In genomic region chr6:113500221-113500620, GRCh38 we compare ENCODE assay signal across 29 cellular contexts.
"Had no signal": no experiment of that assay in that cellular context is flagged by ENCODE, and none has a peak within 500 bp of the region (broad histone marks: within the 10 kb centered on the region; RNA-seq: fewer than 3 reads in every experiment).

No MANE protein-coding gene starts in this region.

- H3K4me3 Mint-ChIP-seq: activated CD4-positive, alpha-beta memory T cell treated with anti-CD3 and anti-CD28 coated beads for 36 hours; activated naive CD4-positive, alpha-beta T cell treated with anti-CD3 and anti-CD28 coated beads for 36 hours; activated naive CD8-positive, alpha-beta T cell treated with anti-CD3 and anti-CD28 coated beads, Interleukin-2, amount 10 ng/mL, durations not matched to agents 7 days and 5 days; activated T-helper 1 cell treated with anti-CD3 and anti-CD28 coated beads, Interleukin-12 subunit alpha, Interleukin-12 subunit beta, Interleukin-2, Interleukin-4 antibody, amounts not matched to agents 30 ng/mL and 10 ng/mL and 1 ng/mL, durations not matched to agents 14 hours and 24 hours and 36 hours; brain; memory B cell; natural killer cell; neural progenitor cell had no signal

- H3K36me3 ChIP-seq: ascending aorta, gastrocnemius medialis, left ventricle myocardium inferior, neural progenitor cell, right atrium auricular region, suprapubic skin, tibial artery had no signal

- H3K4me1 Mint-ChIP-seq: activated naive CD8-positive, alpha-beta T cell treated with anti-CD3 and anti-CD28 coated beads, Interleukin-2, amount 10 ng/mL, durations not matched to agents 7 days and 5 days; memory B cell; natural killer cell had no signal

- H3K9ac ChIP-seq: neural progenitor cell, parathyroid adenoma had no signal

- H3K27ac ChIP-seq: ascending aorta, gastrocnemius medialis, left ventricle myocardium inferior, neural progenitor cell, parathyroid adenoma, psoas muscle, right atrium auricular region, suprapubic skin, tibial artery, VCaP had no signal

- H2AFZ ChIP-seq: neural progenitor cell, parathyroid adenoma had no signal

- H3K9me3 ChIP-seq: ascending aorta, gastrocnemius medialis, left ventricle myocardium inferior, psoas muscle, right atrium auricular region, suprapubic skin, tibial artery had no signal

- H3K4me2 ChIP-seq: neural progenitor cell, smooth muscle cell had no signal

- H3K27me3 Mint-ChIP-seq: activated CD4-positive, alpha-beta memory T cell treated with anti-CD3 and anti-CD28 coated beads for 36 hours; activated naive CD8-positive, alpha-beta T cell treated with anti-CD3 and anti-CD28 coated beads, Interleukin-2, amount 10 ng/mL, durations not matched to agents 7 days and 5 days; brain; memory B cell had no signal

- DNase-seq: activated CD4-positive, alpha-beta memory T cell treated with anti-CD3 and anti-CD28 coated beads for 36 hours; activated CD4-positive, alpha-beta T cell treated with anti-CD3 and anti-CD28 coated beads for 4 hours; activated CD8-positive, alpha-beta memory T cell treated with anti-CD3 and anti-CD28 coated beads, Interleukin-2, amount 50 U/mL, for 4 hours; activated effector memory CD4-positive, alpha-beta T cell treated with anti-CD3 and anti-CD28 coated beads, Interleukin-2, amount 50 U/mL, for 16 hours; activated naive CD4-positive, alpha-beta T cell treated with anti-CD3 and anti-CD28 coated beads for 36 hours; activated naive CD8-positive, alpha-beta T cell treated with anti-CD3 and anti-CD28 coated beads, Interleukin-2, amount 10 ng/mL, durations not matched to agents 7 days and 5 days; activated T-cell treated with anti-CD3 and anti-CD28 coated beads, Interleukin-2, amount 50 U/mL, for 1 hour; central memory CD4-positive, alpha-beta T cell; effector CD4-positive, alpha-beta T cell; erythroblast; gastrocnemius medialis; glutamatergic neuron; left ventricle myocardium inferior; natural killer cell; occipital lobe; psoas muscle; stimulated activated CD4-positive, alpha-beta T cell treated with anti-CD3 and anti-CD28 coated beads, Interleukin-1b, Interleukin-23, amount 100 ng/mL, for 48 hours; stimulated activated naive CD4-positive, alpha-beta T cell; tibial artery had no signal

- H3K27me3 ChIP-seq: ascending aorta, gastrocnemius medialis, neural progenitor cell, right atrium auricular region, suprapubic skin, tibial artery had no signal

- H3K36me3 Mint-ChIP-seq: activated CD4-positive, alpha-beta memory T cell treated with anti-CD3 and anti-CD28 coated beads for 36 hours; activated naive CD8-positive, alpha-beta T cell treated with anti-CD3 and anti-CD28 coated beads, Interleukin-2, amount 10 ng/mL, durations not matched to agents 7 days and 5 days; brain; memory B cell; natural killer cell; neural progenitor cell had no signal

- H3K4me1 ChIP-seq: ascending aorta, gastrocnemius medialis, parathyroid adenoma, psoas muscle, right atrium auricular region, suprapubic skin, tibial artery had no signal

- H3K4me3 ChIP-seq: ascending aorta, gastrocnemius medialis, left ventricle myocardium inferior, neural progenitor cell, psoas muscle, right atrium auricular region, smooth muscle cell, suprapubic skin, tibial artery had no signal

- H3K27ac Mint-ChIP-seq: activated CD4-positive, alpha-beta memory T cell treated with anti-CD3 and anti-CD28 coated beads for 36 hours; activated naive CD4-positive, alpha-beta T cell treated with anti-CD3 and anti-CD28 coated beads for 36 hours; activated naive CD8-positive, alpha-beta T cell treated with anti-CD3 and anti-CD28 coated beads, Interleukin-2, amount 10 ng/mL, durations not matched to agents 7 days and 5 days; activated T-helper 1 cell treated with anti-CD3 and anti-CD28 coated beads, Interleukin-12 subunit alpha, Interleukin-12 subunit beta, Interleukin-2, Interleukin-4 antibody, amounts not matched to agents 30 ng/mL and 10 ng/mL and 1 ng/mL, durations not matched to agents 14 hours and 24 hours and 36 hours; brain; memory B cell; natural killer cell; neural progenitor cell had no signal

- H3K9me3 Mint-ChIP-seq: activated CD4-positive, alpha-beta memory T cell treated with anti-CD3 and anti-CD28 coated beads for 36 hours; activated naive CD4-positive, alpha-beta T cell treated with anti-CD3 and anti-CD28 coated beads for 36 hours; activated naive CD8-positive, alpha-beta T cell treated with anti-CD3 and anti-CD28 coated beads, Interleukin-2, amount 10 ng/mL, durations not matched to agents 7 days and 5 days; activated T-helper 1 cell treated with anti-CD3 and anti-CD28 coated beads, Interleukin-12 subunit alpha, Interleukin-12 subunit beta, Interleukin-2, Interleukin-4 antibody, amounts not matched to agents 30 ng/mL and 10 ng/mL and 1 ng/mL, durations not matched to agents 14 hours and 24 hours and 36 hours; memory B cell; neural progenitor cell had no signal
